8 cellular contexts compared by ENCODE assay signal in genomic region chr15:40787344-40787841, GRCh38. TPM values are rescaled to one million over a fixed set of nuclear protein-coding genes. Genes with fewer than 3 reads are reported as not detected.
A peak's percentile ranks its signal among the peaks of the same experiment; 100 is the strongest.
DNase-seq lines count a peak whose midpoint lies in the region; ATAC-seq lines count a peak whose summit lies in the region.

No MANE protein-coding gene starts in this region.

- H3K79me1 ChIP-seq in mesenchymal stem cell (replicated peaks; ENCODE audit: low read length, poor library complexity, severe bottlenecking): peaks cover 28% of the 10 kb centered on the region

- no peak overlapping the region for H3K23ac ChIP-seq in mesenchymal stem cell (ENCODE audit: low read length in 2 of 2)

- H3K36me3 ChIP-seq in adipocyte (ENCODE audit: control insufficient read depth, insufficient read depth, low read length, severe bottlenecking) (peaks cover 6% of the 10 kb centered on the region), mesenchymal stem cell (ENCODE audit: control insufficient read depth in 1 of 2, insufficient read depth in 2 of 2, low read depth in 1 of 2, low read length in 2 of 2) (peaks cover 5% of the 10 kb centered on the region in 2 experiments)

- H3K27ac ChIP-seq in mesenchymal stem cell (ENCODE audit: low read length, poor library complexity, severe bottlenecking): peak overlapping the region; percentile 35

- no peak overlapping the region for H2BK120ac ChIP-seq in mesenchymal stem cell (ENCODE audit: low read depth, low read length)

- no peak overlapping the region for H2BK5ac ChIP-seq in mesenchymal stem cell (ENCODE audit: low read depth, low read length, poor library complexity, severe bottlenecking)

- H4K91ac ChIP-seq in mesenchymal stem cell (ENCODE audit: low read length): no peak overlapping the region

- H3K27me3 ChIP-seq in adipocyte (replicated peaks; ENCODE audit: control insufficient read depth, insufficient read depth, low read length): no peaks in the 10 kb centered on the region
- H3K27me3 ChIP-seq in mesenchymal stem cell (ENCODE audit: control insufficient read depth in 1 of 2, insufficient read depth in 1 of 2, low read length in 2 of 2): no peaks in the 10 kb centered on the region

- no peak overlapping the region for H2BK15ac ChIP-seq in mesenchymal stem cell (ENCODE audit: low read depth, poor library complexity, severe bottlenecking)

- H3K14ac ChIP-seq in mesenchymal stem cell (ENCODE audit: low read length in 2 of 2): no peak overlapping the region

- H3K9ac ChIP-seq in adipocyte (ENCODE audit: low read length) (no peak overlapping the region), mesenchymal stem cell (ENCODE audit: low read length) (no peak overlapping the region)

- H3K4me3 ChIP-seq in adipocyte (ENCODE audit: low read length) (no peak overlapping the region), mesenchymal stem cell (ENCODE audit: insufficient read depth in 1 of 2, low read depth in 1 of 2, low read length in 2 of 2) (no peak overlapping the region)

- no peak overlapping the region for H4K8ac ChIP-seq in mesenchymal stem cell (ENCODE audit: low read length)

- no peak for ATAC-seq in GM19397 (IDR thresholded peaks at IDR 0.05; ENCODE audit: unreplicated experiment)

- peaks cover 17% of the 10 kb centered on the region for H3K4me1 ChIP-seq in adipocyte (ENCODE audit: control insufficient read depth, insufficient read depth, low read length)
- H3K4me1 ChIP-seq in mesenchymal stem cell (ENCODE audit: control insufficient read depth, insufficient read depth, low read depth, low read length): peaks cover 10% of the 10 kb centered on the region

- H3K18ac ChIP-seq in mesenchymal stem cell (ENCODE audit: low read depth in 1 of 2, low read length in 2 of 2): no peak overlapping the region

- peak; percentile 48 for DNase-seq in activated gamma-delta T cell treated with Interleukin-2 at 50 U/mL for 16 hours
- no peak for DNase-seq in activated gamma-delta T cell (lab: John Stamatoyannopoulos, UW)
- DNase-seq in SIG-M5 treated with dmso at 0.1 percent for 504 hours (lab: John Stamatoyannopoulos, UW; ENCODE audit: unreplicated experiment): peak; percentile 67
- DNase-seq in adipocyte (ENCODE audit: low read depth): peak; percentile 54
- peak; percentile 42 for DNase-seq in mesenchymal stem cell
- peak; percentile 44 for DNase-seq in stromal cell of bone marrow (ENCODE audit: low read depth)
- DNase-seq in NCI-H1694 (lab: John Stamatoyannopoulos, UW): no peak

- no peak overlapping the region for H3K4me2 ChIP-seq in mesenchymal stem cell (ENCODE audit: low read length, poor library complexity, severe bottlenecking)

- no peaks in the 10 kb centered on the region for H3K9me3 ChIP-seq in adipocyte (ENCODE audit: control insufficient read depth, low read length)
- H3K9me3 ChIP-seq in mesenchymal stem cell (ENCODE audit: control insufficient read depth, low read length): no peaks in the 10 kb centered on the region

- H3K4ac ChIP-seq in mesenchymal stem cell (ENCODE audit: low read depth in 1 of 2, low read length in 2 of 2): no peak overlapping the region

- no peak overlapping the region for H2AFZ ChIP-seq in mesenchymal stem cell (ENCODE audit: low read depth, low read length)

- no peak overlapping the region for H2AK5ac ChIP-seq in mesenchymal stem cell (ENCODE audit: low read length, severe bottlenecking)

- WGBS in mesenchymal stem cell: 49% methylated on average over 3 of the region's 4 CpGs

- no peak overlapping the region for H2BK12ac ChIP-seq in mesenchymal stem cell (ENCODE audit: low read length in 2 of 2)

RNA-seq across cellular contexts. Expression of gene C15orf62, which starts 17.6 kb away (rescaled TPM):
- polyA plus RNA-seq in mesenchymal stem cell (2013, experiment 1 of 2): 0.11 TPM
- polyA plus RNA-seq in mesenchymal stem cell (2013, experiment 2 of 2): 0.04 TPM

RNA-seq across cellular contexts. Expression of gene ZFYVE19, which starts 19.5 kb away (rescaled TPM):
- 11.8 TPM for polyA plus RNA-seq in mesenchymal stem cell (2013, experiment 1 of 2)
- 11.1 TPM for polyA plus RNA-seq in mesenchymal stem cell (2013, experiment 2 of 2)

RNA-seq across cellular contexts. Expression of gene DNAJC17, which starts 19.9 kb away (rescaled TPM):
- polyA plus RNA-seq in mesenchymal stem cell (2013, experiment 1 of 2): 36.9 TPM
- polyA plus RNA-seq in mesenchymal stem cell (2013, experiment 2 of 2): 39.3 TPM

RNA-seq across cellular contexts. Expression of gene GCHFR, which starts 23.5 kb away (rescaled TPM):
- 8.8 TPM for polyA plus RNA-seq in mesenchymal stem cell (2013, experiment 1 of 2)
- 8.8 TPM for polyA plus RNA-seq in mesenchymal stem cell (2013, experiment 2 of 2)

RNA-seq across cellular contexts. Expression of gene RMDN3, which starts 32.3 kb away (rescaled TPM):
- 15.7 TPM for polyA plus RNA-seq in mesenchymal stem cell (2013, experiment 1 of 2)
- 17.6 TPM for polyA plus RNA-seq in mesenchymal stem cell (2013, experiment 2 of 2)

Comparison
In these comparisons a context has a peak if more than half of its experiments do, and no peak if none do; other contexts are left out.
1. DNase-seq: peak in activated gamma-delta T cell treated with Interleukin-2 at 50 U/mL for 16 hours (single experiment), SIG-M5 treated with dmso at 0.1 percent for 504 hours (single experiment), adipocyte (single experiment), mesenchymal stem cell (single experiment) and stromal cell of bone marrow (single experiment); none in activated gamma-delta T cell (single experiment) and NCI-H1694 (single experiment).